In the genomic region with DNA sequence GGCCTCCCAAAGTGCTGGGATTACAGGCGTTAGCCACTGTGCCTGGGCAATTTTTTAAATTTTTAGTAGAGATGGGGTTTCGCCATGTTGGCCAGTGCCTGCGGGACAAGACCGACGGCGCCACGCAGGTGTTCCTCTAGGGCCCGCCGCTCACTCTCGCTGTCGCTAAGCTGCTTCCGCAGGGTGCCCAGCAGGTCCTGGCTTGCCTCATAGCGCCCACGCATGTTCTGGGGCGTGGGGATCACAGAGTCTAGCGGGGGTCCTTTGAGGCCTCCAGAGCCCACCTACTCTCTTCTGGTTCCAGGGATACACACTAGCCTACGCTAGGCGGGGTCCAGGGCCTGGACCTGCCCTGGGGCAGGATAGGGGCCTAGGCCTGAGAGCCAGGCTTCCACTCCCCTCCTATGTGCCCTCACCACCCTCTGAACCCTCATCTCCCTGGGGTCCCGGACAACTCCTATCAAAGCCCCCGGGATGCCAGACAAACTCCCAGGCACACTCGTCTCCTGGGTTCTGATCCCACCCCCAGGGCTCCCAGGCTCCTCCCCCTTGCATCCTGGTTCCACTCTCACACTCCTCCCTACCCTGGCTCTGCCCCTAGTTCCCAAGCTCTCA, we compare ENCODE assay signal across 11 cellular contexts. TPM values are rescaled to one million over a fixed set of nuclear protein-coding genes. Genes with fewer than 3 reads are reported as not detected.
A peak's percentile ranks its signal among the peaks of the same experiment; 100 is the strongest.
DNase-seq lines count a peak whose midpoint lies in the region; ATAC-seq and TF ChIP-seq lines count a peak whose summit lies in the region.
"Not testable (repeated sequence)": the region's sequence is repeated elsewhere in the genome, so short reads cannot be mapped to it uniquely, and the experiment has no call there.
"Had no signal": no experiment of that assay in that cellular context is flagged by ENCODE, and none has a peak within 500 bp of the region (broad histone marks: within the 10 kb centered on the region; RNA-seq: fewer than 3 reads in every experiment).

No MANE protein-coding gene starts in this region.

- not testable (repeated sequence) for ATAC-seq in activated naive CD8-positive, alpha-beta T cell treated with anti-CD3 and anti-CD28 coated beads, Interleukin-2, amount 10 ng/mL, durations not matched to agents 7 days and 5 days (ENCODE audit: low read depth)
- peak in 1 of 2 donors; percentile 1 for ATAC-seq in natural killer cell treated with Interleukin-12 subunit alpha and Interleukin-12 subunit beta and Interleukin-15 and Interleukin-18, amount 100 ng/mL, for 72 hours

- not testable (repeated sequence) for H3K27ac ChIP-seq in sigmoid colon, vagina

- 97% methylated on average over 21 of the region's 21 CpGs for WGBS in sigmoid colon, 2 donors

- not testable (repeated sequence) for H3K4me1 ChIP-seq in iPS-15b (ENCODE audit: control insufficient read depth, insufficient read depth, low read length); sigmoid colon; vagina

- TF ChIP-seq CTCF in GM13977 (IDR thresholded peaks at IDR 0.05; ENCODE audit: extremely low read depth, insufficient read depth, missing control alignments); sigmoid colon (IDR thresholded peaks at IDR 0.05); vagina (IDR thresholded peaks at IDR 0.05): not testable (repeated sequence)

- peak overlapping the region; percentile 16 for H3K9ac ChIP-seq in iPS-15b (ENCODE audit: low read depth, low read length)

- H3K9me3 Mint-ChIP-seq in activated naive CD8-positive, alpha-beta T cell treated with anti-CD3 and anti-CD28 coated beads, Interleukin-2, amount 10 ng/mL, durations not matched to agents 7 days and 5 days; natural killer cell treated with Interleukin-12 subunit alpha and Interleukin-12 subunit beta and Interleukin-15 and Interleukin-18, amount 100 ng/mL, for 72 hours: not testable (repeated sequence)

- not testable (repeated sequence) for TF ChIP-seq POLR2A in sigmoid colon (IDR thresholded peaks at IDR 0.05); vagina (IDR thresholded peaks at IDR 0.05)

- peaks cover 38% of the 10 kb centered on the region for H3K36me3 ChIP-seq in iPS-15b (ENCODE audit: control insufficient read depth, insufficient read depth, low read length)
- peaks cover 56 to 99% (median 71%) of the 10 kb centered on the region in 4 donors for H3K36me3 ChIP-seq in sigmoid colon
- H3K36me3 ChIP-seq in vagina = peaks cover 0 to 83% of the 10 kb centered on the region in 2 donors

- H3K27me3 ChIP-seq in iPS-15b (ENCODE audit: control insufficient read depth, insufficient read depth, low read length); sigmoid colon; vagina: not testable (repeated sequence)

- intact Hi-C loops in sigmoid colon (cut with DNase I); vagina (cut with DNase I): not testable (repeated sequence)

- TF ChIP-seq EP300 in sigmoid colon (IDR thresholded peaks at IDR 0.05) = not testable (repeated sequence)

- in situ Hi-C loops in GM13977 (cut with MboI; ENCODE audit: low pct_unique_long_range_greater_than_20kb, low sequenced_read_pairs, unreplicated experiment) = loop anchor here (10.0 kb wide), 1 partner anchor 415 kb away; no protein-coding TSS in a partner anchor

- H3K27me3 Mint-ChIP-seq in activated naive CD8-positive, alpha-beta T cell treated with anti-CD3 and anti-CD28 coated beads, Interleukin-2, amount 10 ng/mL, durations not matched to agents 7 days and 5 days; natural killer cell treated with Interleukin-12 subunit alpha and Interleukin-12 subunit beta and Interleukin-15 and Interleukin-18, amount 100 ng/mL, for 72 hours: not testable (repeated sequence)

- H3K9me3 ChIP-seq in iPS-15b (ENCODE audit: control insufficient read depth, insufficient read depth, low read length); sigmoid colon; vagina: not testable (repeated sequence)

- H3K4me3 ChIP-seq in iPS-15b (ENCODE audit: low read depth, low read length); sigmoid colon; vagina: not testable (repeated sequence)

- POLR2A ChIA-PET in activated naive CD8-positive, alpha-beta T cell treated with anti-CD3 and anti-CD28 coated beads, Interleukin-2, amount 10 ng/mL, durations not matched to agents 7 days and 5 days (lab: Charles Lee) = interaction anchor here (0.6 kb wide), 1 partner anchor 386 kb away, joined by 3 read pairs; no protein-coding TSS in a partner anchor

- H3K36me3 Mint-ChIP-seq in activated naive CD8-positive, alpha-beta T cell treated with anti-CD3 and anti-CD28 coated beads, Interleukin-2, amount 10 ng/mL, durations not matched to agents 7 days and 5 days = peaks cover 20% of the 10 kb centered on the region
- peaks cover 11% of the 10 kb centered on the region for H3K36me3 Mint-ChIP-seq in natural killer cell treated with Interleukin-12 subunit alpha and Interleukin-12 subunit beta and Interleukin-15 and Interleukin-18, amount 100 ng/mL, for 72 hours

- H3K4me3 Mint-ChIP-seq in activated naive CD8-positive, alpha-beta T cell treated with anti-CD3 and anti-CD28 coated beads, Interleukin-2, amount 10 ng/mL, durations not matched to agents 7 days and 5 days; natural killer cell treated with Interleukin-12 subunit alpha and Interleukin-12 subunit beta and Interleukin-15 and Interleukin-18, amount 100 ng/mL, for 72 hours: not testable (repeated sequence)

- DNase-seq in GM13977 (ENCODE audit: low spot score) (peak; percentile 60), sigmoid colon (peak; percentile 77), vagina (ENCODE audit: extremely low spot score in 2 of 2) (peak; percentile 90 to 98)
- peak; percentile 9 for DNase-seq in activated CD4-positive, alpha-beta T cell treated with anti-CD3 and anti-CD28 coated beads for 1 hour
- DNase-seq in activated naive CD8-positive, alpha-beta T cell treated with anti-CD3 and anti-CD28 coated beads, Interleukin-2, amount 10 ng/mL, durations not matched to agents 7 days and 5 days = peak; percentile 43
- DNase-seq in effector CD4-positive, alpha-beta T cell = peak; percentile 1
- DNase-seq in natural killer cell treated with Interleukin-12 subunit alpha and Interleukin-12 subunit beta and Interleukin-15 and Interleukin-18, amount 100 ng/mL, for 72 hours (ENCODE audit: low spot score) = peak; percentile 61

- not testable (repeated sequence) for H3K27ac Mint-ChIP-seq in activated naive CD8-positive, alpha-beta T cell treated with anti-CD3 and anti-CD28 coated beads, Interleukin-2, amount 10 ng/mL, durations not matched to agents 7 days and 5 days
- H3K27ac Mint-ChIP-seq in natural killer cell treated with Interleukin-12 subunit alpha and Interleukin-12 subunit beta and Interleukin-15 and Interleukin-18, amount 100 ng/mL, for 72 hours = peak overlapping the region in 1 of 2 donors; percentile 13

- not testable (repeated sequence) for H3K4me1 Mint-ChIP-seq in activated naive CD8-positive, alpha-beta T cell treated with anti-CD3 and anti-CD28 coated beads, Interleukin-2, amount 10 ng/mL, durations not matched to agents 7 days and 5 days
- H3K4me1 Mint-ChIP-seq in natural killer cell treated with Interleukin-12 subunit alpha and Interleukin-12 subunit beta and Interleukin-15 and Interleukin-18, amount 100 ng/mL, for 72 hours (ENCODE audit: low read depth in 2 of 2) = peaks cover 0 to 15% of the 10 kb centered on the region in 2 donors

RNA-seq across cellular contexts. Expression of gene NBPF1, which starts 16.7 kb away (rescaled TPM):
- 10 to 100 TPM; 11.3 to 12.6 TPM for total RNA-seq in activated naive CD8-positive, alpha-beta T cell treated with anti-CD3 and anti-CD28 coated beads, Interleukin-2, amount 10 ng/mL, durations not matched to agents 7 days and 5 days
- total RNA-seq in natural killer cell treated with Interleukin-12 subunit alpha and Interleukin-12 subunit beta and Interleukin-15 and Interleukin-18, amount 100 ng/mL, for 72 hours = 10 to 100 TPM in 1 of 2 donors, 1 to 10 TPM in 1; 6.3 to 10.0 TPM
- total RNA-seq in sigmoid colon = 10 to 100 TPM; 30.3 to 80.9 (median 37.2) TPM
- 10 to 100 TPM; 12.1 to 42.8 (median 21.0) TPM for polyA plus RNA-seq in sigmoid colon
- total RNA-seq in vagina = 45.9 TPM

RNA-seq across cellular contexts. Expression of gene RNU1-3, which starts 36.7 kb away (rescaled TPM):
- total RNA-seq in activated naive CD8-positive, alpha-beta T cell treated with anti-CD3 and anti-CD28 coated beads, Interleukin-2, amount 10 ng/mL, durations not matched to agents 7 days and 5 days = 1,000 to 10,000 TPM; 3,257 to 3,430 TPM
- total RNA-seq in natural killer cell treated with Interleukin-12 subunit alpha and Interleukin-12 subunit beta and Interleukin-15 and Interleukin-18, amount 100 ng/mL, for 72 hours = 1,000 to 10,000 TPM; 1,591 to 3,879 TPM
- total RNA-seq in sigmoid colon = under 1 TPM; under 0.01 TPM
- not detected for polyA plus RNA-seq in sigmoid colon
- total RNA-seq in vagina = 19,908 TPM
- total RNA-seq: fibroblast of villous mesenchyme had no signal
- polyA plus RNA-seq: adipose tissue, thymus had no signal

Comparison
In these comparisons a context has a peak if more than half of its experiments do, and no peak if none do; other contexts are left out.
1. DNase-seq: peak in every context shown above with its lines; median percentile 94 in vagina; 77 in sigmoid colon; 61 in natural killer cell treated with Interleukin-12 subunit alpha and Interleukin-12 subunit beta and Interleukin-15 and Interleukin-18, amount 100 ng/mL, for 72 hours; 60 in GM13977; 43 in activated naive CD8-positive, alpha-beta T cell treated with anti-CD3 and anti-CD28 coated beads, Interleukin-2, amount 10 ng/mL, durations not matched to agents 7 days and 5 days; 9 in activated CD4-positive, alpha-beta T cell treated with anti-CD3 and anti-CD28 coated beads for 1 hour; 1 in effector CD4-positive, alpha-beta T cell.
2. RNA of gene RNU1-3, which starts 36.7 kb away (total RNA-seq): 19,908 TPM in vagina (single experiment), 1,591 to 3,879 TPM in natural killer cell treated with Interleukin-12 subunit alpha and Interleukin-12 subunit beta and Interleukin-15 and Interleukin-18, amount 100 ng/mL, for 72 hours and 3,257 to 3,430 TPM in activated naive CD8-positive, alpha-beta T cell treated with anti-CD3 and anti-CD28 coated beads, Interleukin-2, amount 10 ng/mL, durations not matched to agents 7 days and 5 days; under 0.01 TPM in sigmoid colon; every median in the first group is over 1,000 times any median in the second.